ENCODE assay signal across 26 cellular contexts in the genomic region with DNA sequence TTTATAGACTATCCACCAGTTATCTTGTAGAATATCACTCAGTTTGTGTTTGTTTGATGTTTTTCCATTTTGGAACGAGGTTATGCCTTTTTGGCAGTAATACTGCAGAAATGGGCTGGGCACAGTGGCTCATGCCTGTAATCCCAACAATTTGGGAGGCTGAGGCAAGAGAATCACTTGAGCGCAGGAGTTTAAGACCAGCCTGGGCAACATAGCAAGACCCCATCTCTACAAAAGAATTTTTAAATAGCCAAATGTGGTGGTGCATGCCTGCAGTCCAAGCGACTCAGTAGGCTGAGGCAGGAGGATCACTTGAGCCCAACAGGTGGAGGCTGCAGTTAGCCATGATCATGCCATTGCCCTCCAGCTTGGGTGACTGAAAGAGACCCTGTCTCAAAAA. TPM values are rescaled to one million over a fixed set of nuclear protein-coding genes. Genes with fewer than 3 reads are reported as not detected.
DNase-seq lines count a peak whose midpoint lies in the region; ATAC-seq and TF ChIP-seq lines count a peak whose summit lies in the region.
"Had no signal": no experiment of that assay in that cellular context is flagged by ENCODE, and none has a peak within 500 bp of the region (broad histone marks: within the 10 kb centered on the region; RNA-seq: fewer than 3 reads in every experiment).

No MANE protein-coding gene starts in this region.

- no peaks in the 10 kb centered on the region for H3K4me1 ChIP-seq in osteoblast (ENCODE audit: insufficient read depth, low read length)
- no peaks in the 10 kb centered on the region for H3K4me1 ChIP-seq in sigmoid colon
- peaks cover 0 to 5% of the 10 kb centered on the region in 2 donors for H3K4me1 ChIP-seq in thyroid gland
- H3K4me1 ChIP-seq: BE2C had no signal

- WGBS in sigmoid colon, 2 donors = 72 to 85% methylated on average over 3 of the region's 3 CpGs
- 88 to 92% methylated on average over 3 of the region's 3 CpGs for WGBS in thyroid gland, 2 donors

- H3K4me3 ChIP-seq in osteoblast (ENCODE audit: insufficient read depth, low read length) = no peak overlapping the region
- H3K4me3 ChIP-seq in sigmoid colon = no peak overlapping the region
- no peak overlapping the region for H3K4me3 ChIP-seq in thyroid gland (replicated peaks in 1 of 3)
- H3K4me3 ChIP-seq: GM12878, GM23248, HAP-1 had no signal

- no peak overlapping the region for H3K4me2 ChIP-seq in osteoblast (ENCODE audit: insufficient read depth, low read length)

- no peak overlapping the region for H3K27ac ChIP-seq in osteoblast (ENCODE audit: low read depth, low read length)
- no peak overlapping the region for H3K27ac ChIP-seq in sigmoid colon
- H3K27ac ChIP-seq in thyroid gland = no peak overlapping the region
- H3K27ac ChIP-seq: GM23248, HL-60 had no signal

- H3K27me3 ChIP-seq in osteoblast (ENCODE audit: insufficient read depth, low read length) (no peaks in the 10 kb centered on the region), sigmoid colon (no peaks in the 10 kb centered on the region), thyroid gland (no peaks in the 10 kb centered on the region)
- H3K27me3 ChIP-seq: BE2C had no signal

- CTCF ChIA-PET in WTC11 (lab: Charles Lee) = interaction anchor here (1.7 to 1.9 kb wide), 2 partner anchors 96 kb away, joined by 4 to 5 read pairs; no protein-coding TSS in a partner anchor
- CTCF ChIA-PET in activated CD4-positive, alpha-beta T cell treated with anti-CD3 and anti-CD28 coated beads for 36 hours (lab: Charles Lee) = no interaction called here

- no peak for TF ChIP-seq EP300 in sigmoid colon (IDR thresholded peaks at IDR 0.05)

- no peak for TF ChIP-seq POLR2A in sigmoid colon (IDR thresholded peaks at IDR 0.05)
- TF ChIP-seq POLR2A in thyroid gland (IDR thresholded peaks at IDR 0.05) = no peak

- no peaks in the 10 kb centered on the region for H3K79me2 ChIP-seq in osteoblast (ENCODE audit: insufficient read depth, low read length)

- no peak for ATAC-seq in WTC11
- ATAC-seq in activated CD4-positive, alpha-beta T cell treated with anti-CD3 and anti-CD28 coated beads for 36 hours = no peak
- no peak for ATAC-seq in GM21381 (IDR thresholded peaks at IDR 0.05; ENCODE audit: unreplicated experiment)
- ATAC-seq: GM12878 had no signal

- DNase-seq in WTC11 (ENCODE audit: low spot score) (no peak), chondrocyte (ENCODE audit: low spot score) (peak; percentile 11), osteoblast (ENCODE audit: insufficient read length, low spot score, missing footprints) (peak; percentile 43), sigmoid colon (peak; percentile 41), thyroid gland (no peak), NCI-H2196 treated with DMSO at 0.1 percent for 48 hours (lab: John Stamatoyannopoulos, UW; ENCODE audit: unreplicated experiment) (no peak)
- no peak for DNase-seq in activated CD4-positive, alpha-beta T cell treated with anti-CD3 and anti-CD28 coated beads for 36 hours
- DNase-seq: ACHN; BE2C; C1 segment of cervical spinal cord; CD4-positive, CD25-positive, alpha-beta regulatory T cell; CD8-positive, alpha-beta memory T cell; COR-L47; DMS 273 treated with DMSO at 0.1 percent for 48 hours; DMS53; DND-41; EL; GM23248; IMR-90 had no signal

- peaks cover 24% of the 10 kb centered on the region for H3K4me1 Mint-ChIP-seq in WTC11
- H3K4me1 Mint-ChIP-seq in chondrocyte (ENCODE audit: low read depth) = peaks cover 5% of the 10 kb centered on the region
- peaks cover 21% of the 10 kb centered on the region for H3K4me1 Mint-ChIP-seq in activated CD4-positive, alpha-beta T cell treated with anti-CD3 and anti-CD28 coated beads for 36 hours

- no peaks in the 10 kb centered on the region for H3K36me3 ChIP-seq in osteoblast (ENCODE audit: insufficient read depth, low read length)
- H3K36me3 ChIP-seq in sigmoid colon = no peaks in the 10 kb centered on the region
- no peaks in the 10 kb centered on the region for H3K36me3 ChIP-seq in thyroid gland
- H3K36me3 ChIP-seq: BE2C, HAP-1 had no signal

- intact Hi-C loops in sigmoid colon (cut with DNase I) = no loop called here
- intact Hi-C loops in thyroid gland (cut with DNase I) = no loop called here
- intact Hi-C loops in activated CD4-positive, alpha-beta T cell treated with anti-CD3 and anti-CD28 coated beads for 36 hours (cut with DNase I, micrococcal nuclease) = no loop called here

- H3K36me3 Mint-ChIP-seq in WTC11 = peaks cover 7% of the 10 kb centered on the region; the same call in 1 of the 2 replicates
- no peaks in the 10 kb centered on the region for H3K36me3 Mint-ChIP-seq in chondrocyte (ENCODE audit: low read depth)
- no peaks in the 10 kb centered on the region for H3K36me3 Mint-ChIP-seq in activated CD4-positive, alpha-beta T cell treated with anti-CD3 and anti-CD28 coated beads for 36 hours (ENCODE audit: low read depth)
- H3K36me3 Mint-ChIP-seq: CD4-positive, CD25-positive, alpha-beta regulatory T cell had no signal

- peaks cover 3% of the 10 kb centered on the region for H3K27me3 Mint-ChIP-seq in WTC11 (ENCODE audit: low read depth)
- H3K27me3 Mint-ChIP-seq in chondrocyte (ENCODE audit: low read depth) = no peaks in the 10 kb centered on the region
- no peaks in the 10 kb centered on the region for H3K27me3 Mint-ChIP-seq in activated CD4-positive, alpha-beta T cell treated with anti-CD3 and anti-CD28 coated beads for 36 hours

- H3K9me3 ChIP-seq in osteoblast (ENCODE audit: low read depth, low read length) (no peaks in the 10 kb centered on the region), sigmoid colon (no peaks in the 10 kb centered on the region), thyroid gland (no peaks in the 10 kb centered on the region)
- H3K9me3 ChIP-seq: BE2C, HAP-1 had no signal

- H3K27ac Mint-ChIP-seq in WTC11 (no peak overlapping the region), chondrocyte (ENCODE audit: unreplicated experiment) (no peak overlapping the region)
- H3K27ac Mint-ChIP-seq in activated CD4-positive, alpha-beta T cell treated with anti-CD3 and anti-CD28 coated beads for 36 hours = no peak overlapping the region
- H3K27ac Mint-ChIP-seq: CD4-positive, CD25-positive, alpha-beta regulatory T cell had no signal

- H3K9me3 Mint-ChIP-seq in WTC11 (no peaks in the 10 kb centered on the region), chondrocyte (ENCODE audit: low read depth) (no peaks in the 10 kb centered on the region)
- no peaks in the 10 kb centered on the region for H3K9me3 Mint-ChIP-seq in activated CD4-positive, alpha-beta T cell treated with anti-CD3 and anti-CD28 coated beads for 36 hours (ENCODE audit: low read depth)
- H3K9me3 Mint-ChIP-seq: CD4-positive, CD25-positive, alpha-beta regulatory T cell; CD8-positive, alpha-beta memory T cell had no signal

- POLR2A ChIA-PET in WTC11 (lab: Charles Lee) = no interaction called here
- POLR2A ChIA-PET in activated CD4-positive, alpha-beta T cell treated with anti-CD3 and anti-CD28 coated beads for 36 hours (lab: Charles Lee) = no interaction called here

- no peak for TF ChIP-seq CTCF in WTC11 (IDR thresholded peaks at IDR 0.05)
- TF ChIP-seq CTCF in chondrocyte (IDR thresholded peaks at IDR 0.05) = no peak
- TF ChIP-seq CTCF in osteoblast (IDR thresholded peaks at IDR 0.05; ENCODE audit: extremely low read depth, low read depth, low read length) = no peak
- no peak for TF ChIP-seq CTCF in sigmoid colon (IDR thresholded peaks at IDR 0.05)
- no peak for TF ChIP-seq CTCF in thyroid gland (IDR thresholded peaks at IDR 0.05)

- H4K20me1 ChIP-seq in osteoblast (ENCODE audit: insufficient read depth, low read length) = no peaks in the 10 kb centered on the region

- H3K4me3 Mint-ChIP-seq in WTC11 (no peak overlapping the region), chondrocyte (ENCODE audit: unreplicated experiment) (no peak overlapping the region)
- no peak overlapping the region for H3K4me3 Mint-ChIP-seq in activated CD4-positive, alpha-beta T cell treated with anti-CD3 and anti-CD28 coated beads for 36 hours
- H3K4me3 Mint-ChIP-seq: CD4-positive, CD25-positive, alpha-beta regulatory T cell; CD8-positive, alpha-beta memory T cell had no signal

- H2AFZ ChIP-seq in osteoblast (ENCODE audit: low read length) = no peak overlapping the region
- H2AFZ ChIP-seq: GM23248 had no signal

TF ChIP-seq in WTC11, 78 proteins besides CTCF, POLR2A, EP300 and RAD21 (continues in another document):
- TF ChIP-seq HMGA2 (CRISPR knock-in tag; IDR thresholded peaks at IDR 0.05) (no peak), SOX15 (CRISPR knock-in tag; IDR thresholded peaks at IDR 0.05) (no peak)

RNA-seq across cellular contexts. Expression of a gene that starts 22.8 kb away (rescaled TPM):
- total RNA-seq in WTC11 (2021) = 88.0 to 113 TPM (median 97.8 TPM) in 3 replicates
- total RNA-seq in chondrocyte = 37.0 to 39.1 TPM (median 37.2 TPM) in 3 replicates
- 0.88 and 2.2 TPM in 2 replicates for total RNA-seq in osteoblast
- total RNA-seq in sigmoid colon = 1 to 10 TPM; 1.4 to 9.1 (median 2.7) TPM
- 1 to 10 TPM in 2 of 3 donors, not detected in 1; 7.6 to 7.8 TPM for polyA plus RNA-seq in sigmoid colon
- total RNA-seq in thyroid gland = 1 to 10 TPM in 1 of 4 donors, under 1 TPM in 1, not detected in 2; 0.98 to 1.2 TPM
- total RNA-seq in activated CD4-positive, alpha-beta T cell treated with anti-CD3 and anti-CD28 coated beads for 36 hours = 1 to 10 TPM; 3.8 to 6.6 TPM
- polyA plus RNA-seq: CD4-positive, CD25-positive, alpha-beta regulatory T cell had no signal

RNA-seq across cellular contexts. Expression of a gene that starts 25.9 kb away (rescaled TPM):
- total RNA-seq in WTC11 (2021) (381 to 503 TPM (median 481 TPM) in 3 replicates), chondrocyte (377 to 394 TPM (median 392 TPM) in 3 replicates), osteoblast (98.4 and 116 TPM in 2 replicates), sigmoid colon (100 to 1,000 TPM; 278 to 463 (median 291) TPM), thyroid gland (100 to 1,000 TPM; 140 to 300 (median 178) TPM)
- 1,000 to 10,000 TPM in 1 of 3 donors, 100 to 1,000 TPM in 2; 116 to 1,104 (median 383) TPM for polyA plus RNA-seq in sigmoid colon
- 100 to 1,000 TPM in 1 of 2 experiments, 10 to 100 TPM in 1; 77.5 to 122 TPM for total RNA-seq in activated CD4-positive, alpha-beta T cell treated with anti-CD3 and anti-CD28 coated beads for 36 hours

RNA-seq across cellular contexts. Expression of a gene that starts 32.7 kb away (rescaled TPM):
- total RNA-seq in WTC11 (2021) (544 to 679 TPM (median 640 TPM) in 3 replicates), chondrocyte (1.0 to 3.3 TPM (median 1.6 TPM) in 3 replicates), osteoblast (48.6 and 64.4 TPM in 2 replicates), sigmoid colon (10 to 100 TPM; 82.4 to 94.2 (median 92.6) TPM), thyroid gland (100 to 1,000 TPM in 3 of 4 donors, 10 to 100 TPM in 1; 94.3 to 163 (median 103) TPM)
- polyA plus RNA-seq in sigmoid colon = 100 to 1,000 TPM in 1 of 3 donors, 10 to 100 TPM in 2; 41.2 to 580 (median 58.9) TPM
- 100 to 1,000 TPM; 248 to 285 TPM for total RNA-seq in activated CD4-positive, alpha-beta T cell treated with anti-CD3 and anti-CD28 coated beads for 36 hours

RNA-seq across cellular contexts. Expression of a gene that starts 38.9 kb away (rescaled TPM):
- total RNA-seq in WTC11 (2021) (436 to 616 TPM (median 577 TPM) in 3 replicates), chondrocyte (100 to 109 TPM (median 107 TPM) in 3 replicates), osteoblast (54.5 and 105 TPM in 2 replicates), sigmoid colon (100 to 1,000 TPM in 3 of 4 donors, 10 to 100 TPM in 1; 79.8 to 187 (median 141) TPM), thyroid gland (100 to 1,000 TPM in 1 of 4 donors, 10 to 100 TPM in 3; 83.2 to 318 (median 92.9) TPM)
- 100 to 1,000 TPM in 2 of 3 donors, 10 to 100 TPM in 1; 73.3 to 461 (median 164) TPM for polyA plus RNA-seq in sigmoid colon
- total RNA-seq in activated CD4-positive, alpha-beta T cell treated with anti-CD3 and anti-CD28 coated beads for 36 hours = 100 to 1,000 TPM; 451 to 474 TPM

RNA-seq across cellular contexts. Expression of a gene that starts 47.2 kb away (rescaled TPM):
- total RNA-seq in WTC11 (2021) (not detected in 3 replicates), chondrocyte (not detected in 3 replicates), osteoblast (not detected in 2 replicates), sigmoid colon (not detected), thyroid gland (not detected)
- not detected for polyA plus RNA-seq in sigmoid colon
- not detected for total RNA-seq in activated CD4-positive, alpha-beta T cell treated with anti-CD3 and anti-CD28 coated beads for 36 hours
- total RNA-seq: CD4-positive, CD25-positive, alpha-beta regulatory T cell; CD8-positive, alpha-beta memory T cell; G401; GM12878; GM23248; H4; HT1080; IMR-90 had no signal
- polyA plus RNA-seq: CD4-positive, CD25-positive, alpha-beta regulatory T cell; CD8-positive, alpha-beta memory T cell; GM12878; GM23248; IMR-90 had no signal

Comparison
In these comparisons a context has a peak if more than half of its experiments do, and no peak if none do; other contexts are left out.
1. DNase-seq: peak in chondrocyte (single experiment), osteoblast (single experiment) and sigmoid colon (single experiment); none in WTC11 (single experiment), thyroid gland (0 of 2), activated CD4-positive, alpha-beta T cell treated with anti-CD3 and anti-CD28 coated beads for 36 hours (single experiment) and NCI-H2196 treated with DMSO at 0.1 percent for 48 hours (single experiment).
2. RNA of a gene that starts 32.7 kb away (total RNA-seq): 544 to 679 TPM in WTC11, 248 to 285 TPM in activated CD4-positive, alpha-beta T cell treated with anti-CD3 and anti-CD28 coated beads for 36 hours, 94.3 to 163 TPM in thyroid gland, 82.4 to 94.2 TPM in sigmoid colon and 48.6 to 64.4 TPM in osteoblast; 1.0 to 3.3 TPM in chondrocyte; every median in the first group is over 10 times any median in the second.